1 cellular context compared by ENCODE assay signal in the genomic region with DNA sequence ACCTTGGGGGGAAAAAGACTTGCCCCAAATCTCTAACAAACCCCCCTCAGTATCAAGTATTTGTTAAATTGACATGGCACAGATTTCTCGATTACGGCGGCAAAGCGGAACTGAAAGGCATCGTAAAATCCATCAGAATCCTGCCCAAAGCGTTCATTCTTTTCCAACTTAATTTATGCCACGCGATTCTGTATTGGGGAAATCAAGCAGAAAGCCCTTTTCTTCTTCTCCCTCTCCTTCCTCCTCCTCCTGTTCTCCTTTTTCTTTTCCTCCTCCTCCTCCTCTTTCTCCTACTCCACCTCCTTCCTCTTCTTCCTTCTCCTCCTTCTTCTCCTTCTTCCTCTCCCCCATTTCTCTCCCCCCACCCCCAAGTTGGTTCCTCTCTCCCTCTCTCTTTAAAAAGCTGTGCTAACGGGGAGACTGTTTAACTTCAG.
TF ChIP-seq lines count a peak whose summit lies in the region.

No MANE protein-coding gene starts in this region.

TF ChIP-seq in WTC11, 78 proteins besides CTCF, POLR2A, EP300 and RAD21 (continued from another document):
- TF ChIP-seq, protein P1, sequence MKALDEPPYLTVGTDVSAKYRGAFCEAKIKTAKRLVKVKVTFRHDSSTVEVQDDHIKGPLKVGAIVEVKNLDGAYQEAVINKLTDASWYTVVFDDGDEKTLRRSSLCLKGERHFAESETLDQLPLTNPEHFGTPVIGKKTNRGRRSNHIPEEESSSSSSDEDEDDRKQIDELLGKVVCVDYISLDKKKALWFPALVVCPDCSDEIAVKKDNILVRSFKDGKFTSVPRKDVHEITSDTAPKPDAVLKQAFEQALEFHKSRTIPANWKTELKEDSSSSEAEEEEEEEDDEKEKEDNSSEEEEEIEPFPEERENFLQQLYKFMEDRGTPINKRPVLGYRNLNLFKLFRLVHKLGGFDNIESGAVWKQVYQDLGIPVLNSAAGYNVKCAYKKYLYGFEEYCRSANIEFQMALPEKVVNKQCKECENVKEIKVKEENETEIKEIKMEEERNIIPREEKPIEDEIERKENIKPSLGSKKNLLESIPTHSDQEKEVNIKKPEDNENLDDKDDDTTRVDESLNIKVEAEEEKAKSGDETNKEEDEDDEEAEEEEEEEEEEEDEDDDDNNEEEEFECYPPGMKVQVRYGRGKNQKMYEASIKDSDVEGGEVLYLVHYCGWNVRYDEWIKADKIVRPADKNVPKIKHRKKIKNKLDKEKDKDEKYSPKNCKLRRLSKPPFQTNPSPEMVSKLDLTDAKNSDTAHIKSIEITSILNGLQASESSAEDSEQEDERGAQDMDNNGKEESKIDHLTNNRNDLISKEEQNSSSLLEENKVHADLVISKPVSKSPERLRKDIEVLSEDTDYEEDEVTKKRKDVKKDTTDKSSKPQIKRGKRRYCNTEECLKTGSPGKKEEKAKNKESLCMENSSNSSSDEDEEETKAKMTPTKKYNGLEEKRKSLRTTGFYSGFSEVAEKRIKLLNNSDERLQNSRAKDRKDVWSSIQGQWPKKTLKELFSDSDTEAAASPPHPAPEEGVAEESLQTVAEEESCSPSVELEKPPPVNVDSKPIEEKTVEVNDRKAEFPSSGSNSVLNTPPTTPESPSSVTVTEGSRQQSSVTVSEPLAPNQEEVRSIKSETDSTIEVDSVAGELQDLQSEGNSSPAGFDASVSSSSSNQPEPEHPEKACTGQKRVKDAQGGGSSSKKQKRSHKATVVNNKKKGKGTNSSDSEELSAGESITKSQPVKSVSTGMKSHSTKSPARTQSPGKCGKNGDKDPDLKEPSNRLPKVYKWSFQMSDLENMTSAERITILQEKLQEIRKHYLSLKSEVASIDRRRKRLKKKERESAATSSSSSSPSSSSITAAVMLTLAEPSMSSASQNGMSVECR (CRISPR knock-in tag; IDR thresholded peaks at IDR 0.05; ENCODE audit: borderline replicate concordance) = no peak
- TF ChIP-seq USF1 (CRISPR knock-in tag; IDR thresholded peaks at IDR 0.05) (no peak), EMX1 (CRISPR knock-in tag; IDR thresholded peaks at IDR 0.05) (no peak), RORB (CRISPR knock-in tag; IDR thresholded peaks at IDR 0.05) (no peak), JAZF1 (CRISPR knock-in tag; IDR thresholded peaks at IDR 0.05) (no peak), ZNF512 (CRISPR knock-in tag; IDR thresholded peaks at IDR 0.05; ENCODE audit: borderline replicate concordance) (no peak; the same call in 1 of the 2 replicates), HMGA2 (CRISPR knock-in tag; IDR thresholded peaks at IDR 0.05) (no peak), ZSCAN18 (CRISPR knock-in tag; IDR thresholded peaks at IDR 0.05) (no peak), ZNF532 (CRISPR knock-in tag; IDR thresholded peaks at IDR 0.05; ENCODE audit: borderline replicate concordance) (no peak)
- TF ChIP-seq, protein P2, sequence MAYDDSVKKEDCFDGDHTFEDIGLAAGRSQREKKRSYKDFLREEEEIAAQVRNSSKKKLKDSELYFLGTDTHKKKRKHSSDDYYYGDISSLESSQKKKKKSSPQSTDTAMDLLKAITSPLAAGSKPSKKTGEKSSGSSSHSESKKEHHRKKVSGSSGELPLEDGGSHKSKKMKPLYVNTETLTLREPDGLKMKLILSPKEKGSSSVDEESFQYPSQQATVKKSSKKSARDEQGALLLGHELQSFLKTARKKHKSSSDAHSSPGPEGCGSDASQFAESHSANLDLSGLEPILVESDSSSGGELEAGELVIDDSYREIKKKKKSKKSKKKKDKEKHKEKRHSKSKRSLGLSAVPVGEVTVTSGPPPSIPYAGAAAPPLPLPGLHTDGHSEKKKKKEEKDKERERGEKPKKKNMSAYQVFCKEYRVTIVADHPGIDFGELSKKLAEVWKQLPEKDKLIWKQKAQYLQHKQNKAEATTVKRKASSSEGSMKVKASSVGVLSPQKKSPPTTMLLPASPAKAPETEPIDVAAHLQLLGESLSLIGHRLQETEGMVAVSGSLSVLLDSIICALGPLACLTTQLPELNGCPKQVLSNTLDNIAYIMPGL (CRISPR knock-in tag; IDR thresholded peaks at IDR 0.05) = no peak
